33 cellular contexts compared by ENCODE assay signal in genomic region chr10:44813201-44813600, GRCh38.
"Had no signal": no experiment of that assay in that cellular context is flagged by ENCODE, and none has a peak within 500 bp of the region (broad histone marks: within the 10 kb centered on the region; RNA-seq: fewer than 3 reads in every experiment).

No MANE protein-coding gene starts in this region.

- ATAC-seq: activated CD8-positive, alpha-beta T cell treated with anti-CD3 and anti-CD28 coated beads for 36 hours; activated naive CD4-positive, alpha-beta T cell treated with anti-CD3 and anti-CD28 coated beads, Interleukin-2, amount 50 U/mL, for 72 hours; activated T-cell treated with anti-CD3 and anti-CD28 coated beads, Interleukin-2, amount 50 U/mL, for 4 hours; activated T-cell treated with anti-CD3 and anti-CD28 coated beads, Interleukin-2, amount 50 U/mL, for 72 hours; activated T-helper 17 cell treated with anti-CD3 and anti-CD28 coated beads, Interleukin-2, amount 50 U/mL, for 72 hours; body of pancreas had no signal

- H3K36me3 ChIP-seq: adrenal gland, brain microvascular endothelial cell, breast epithelium had no signal

- H3K27me3 ChIP-seq: body of pancreas, brain microvascular endothelial cell, breast epithelium had no signal

- H3K4me1 ChIP-seq: adrenal gland, breast epithelium had no signal

- H3K9me3 ChIP-seq: adrenal gland, body of pancreas, breast epithelium had no signal

- H3K4me3 ChIP-seq: adrenal gland, body of pancreas, breast epithelium had no signal

- H3K27ac ChIP-seq: adrenal gland, body of pancreas, brain microvascular endothelial cell, breast epithelium, VCaP had no signal

- FAIRE-seq: astrocyte, TTC549 had no signal

- DNase-seq: activated B cell treated with CpG ODN at 0.5 μM for 24 hours; activated CD4-positive, alpha-beta memory T cell treated with anti-CD3 and anti-CD28 coated beads for 36 hours; activated CD4-positive, alpha-beta T cell treated with anti-CD3 and anti-CD28 coated beads for 4 hours; activated CD4-positive, alpha-beta T cell treated with anti-CD3 and anti-CD28 coated beads, Interleukin-2, amount 10 ng/mL, durations not matched to agents 24 days and 14 days; activated CD4-positive, alpha-beta T cell treated with anti-CD3 and anti-CD28 coated beads, Interleukin-2, amount 50 U/mL, for 1 hour; activated CD4-positive, alpha-beta T cell treated with anti-CD3 and anti-CD28 coated beads, Interleukin-2, amount 50 U/mL, for 4 hours; activated CD4-positive, CD25-positive, alpha-beta regulatory T cell treated with anti-CD3 and anti-CD28 coated beads, Interleukin-2, amount 50 U/mL, for 72 hours; activated CD8-positive, alpha-beta memory T cell treated with anti-CD3 and anti-CD28 coated beads, Interleukin-2, amount 50 U/mL, for 4 hours; activated CD8-positive, alpha-beta T cell treated with anti-CD3 and anti-CD28 coated beads for 36 hours; activated effector memory CD4-positive, alpha-beta T cell treated with anti-CD3 and anti-CD28 coated beads, Interleukin-2, amount 50 U/mL, for 16 hours; activated gamma-delta T cell treated with Interleukin-2 at 50 U/mL for 16 hours; activated naive CD4-positive, alpha-beta T cell; activated naive CD4-positive, alpha-beta T cell treated with anti-CD3 and anti-CD28 coated beads for 36 hours; activated naive CD4-positive, alpha-beta T cell treated with anti-CD3 and anti-CD28 coated beads, Interleukin-2, amount 50 U/mL, for 16 hours; activated naive CD8-positive, alpha-beta T cell treated with anti-CD3 and anti-CD28 coated beads for 36 hours; activated T-cell treated with anti-CD3 and anti-CD28 coated beads for 4 hours; activated T-cell treated with anti-CD3 and anti-CD28 coated beads, Interleukin-2, amount 50 U/mL, for 1 hour; activated T-cell treated with anti-CD3 and anti-CD28 coated beads, Interleukin-2, amount 50 U/mL, for 4 hours; activated T-cell treated with anti-CD3 and anti-CD28 coated beads, Interleukin-2, amount 50 U/mL, for 72 hours; adrenal gland; amniotic stem cell; aorta; body of pancreas; brain microvascular endothelial cell; central memory CD4-positive, alpha-beta T cell; T-helper 2 cell; T-helper 9 cell had no signal
